Comparison of ENCODE assay signal across 8 cellular contexts in genomic region chr1:87826639-87827345, GRCh38.
A peak's percentile ranks its signal among the peaks of the same experiment; 100 is the strongest.
DNase-seq lines count a peak whose midpoint lies in the region; TF ChIP-seq lines count a peak whose summit lies in the region.

No MANE protein-coding gene starts in this region.

- no peak overlapping the region for H3K27ac ChIP-seq in MM.1S (ENCODE audit: low read length)
- H3K27ac ChIP-seq in CD4-positive, alpha-beta memory T cell (ENCODE audit: low read depth, low read length) = no peak overlapping the region

- no peaks in the 10 kb centered on the region for H3K9me3 ChIP-seq in MM.1S (replicated peaks; ENCODE audit: insufficient read depth, low read length)
- H3K9me3 ChIP-seq in CD4-positive, alpha-beta memory T cell (ENCODE audit: control insufficient read depth in 1 of 2, low read length in 2 of 2) = no peaks in the 10 kb centered on the region

- H3K9me2 ChIP-seq in MM.1S (replicated peaks; ENCODE audit: insufficient read depth, low read length) = no peaks in the 10 kb centered on the region

- peak overlapping the region in 2 of 3 experiments; percentile 46 to 72 for H3K4me3 Mint-ChIP-seq in nephron
- H3K4me3 Mint-ChIP-seq in CD4-positive, alpha-beta memory T cell = no peak overlapping the region

- no peaks in the 10 kb centered on the region for H3K36me3 Mint-ChIP-seq in nephron (ENCODE audit: low read depth)
- H3K36me3 Mint-ChIP-seq in CD4-positive, alpha-beta memory T cell = no peaks in the 10 kb centered on the region

- H3K4me1 Mint-ChIP-seq in nephron = peaks cover 16% of the 10 kb centered on the region
- H3K4me1 Mint-ChIP-seq in CD4-positive, alpha-beta memory T cell = peaks cover 0 to 3% (median 0%) of the 10 kb centered on the region in 4 donors

- CTCF ChIA-PET in CD4-positive, alpha-beta memory T cell (lab: Charles Lee; ENCODE audit: partially characterized antibody) = no interaction called here

- no peaks in the 10 kb centered on the region for H3K27me3 ChIP-seq in MM.1S (replicated peaks; ENCODE audit: insufficient read depth, low read length)
- H3K27me3 ChIP-seq in CD4-positive, alpha-beta memory T cell (ENCODE audit: insufficient read depth, low read length) = peaks cover 4% of the 10 kb centered on the region

- H3K36me3 ChIP-seq in MM.1S (replicated peaks; ENCODE audit: insufficient read depth, low read length) = no peaks in the 10 kb centered on the region
- H3K36me3 ChIP-seq in CD4-positive, alpha-beta memory T cell (ENCODE audit: insufficient read depth, low read length) = no peaks in the 10 kb centered on the region

- H3K4me3 ChIP-seq in MM.1S (ENCODE audit: low read length) (no peak overlapping the region), cardiac fibroblast (replicated peaks in 1 of 2; ENCODE audit: low read depth in 2 of 2, low read length in 2 of 2) (peak overlapping the region in 1 of 2 donors; percentile 35)
- H3K4me3 ChIP-seq in CD4-positive, alpha-beta memory T cell (ENCODE audit: low read length in 2 of 2) = no peak overlapping the region

- peak overlapping the region; percentile 28; the same call in 1 of the 2 replicates for H3K4me2 ChIP-seq in MM.1S (ENCODE audit: low read depth, low read length)

- TF ChIP-seq CTCF in GM13977 (IDR thresholded peaks at IDR 0.05; ENCODE audit: extremely low read depth, insufficient read depth, missing control alignments) (no peak), MM.1S (IDR thresholded peaks at IDR 0.05; ENCODE audit: low read length) (no peak), cardiac fibroblast (IDR thresholded peaks at IDR 0.05; ENCODE audit: low read depth, low read length) (no peak), nephron (IDR thresholded peaks at IDR 0.05; ENCODE audit: unreplicated experiment in 3 of 3) (no peak)

- peaks cover 4% of the 10 kb centered on the region; the same call in 1 of the 2 replicates for H3K4me1 ChIP-seq in MM.1S (ENCODE audit: low read length)
- H3K4me1 ChIP-seq in CD4-positive, alpha-beta memory T cell (ENCODE audit: insufficient read depth, low read length) = no peaks in the 10 kb centered on the region

- intact Hi-C loops in CD4-positive, alpha-beta memory T cell (cut with micrococcal nuclease) = no loop called here

- no peaks in the 10 kb centered on the region for H3K27me3 Mint-ChIP-seq in nephron (ENCODE audit: low read depth)
- H3K27me3 Mint-ChIP-seq in CD4-positive, alpha-beta memory T cell = peaks cover 5 to 9% of the 10 kb centered on the region in 2 donors

- H2AFZ ChIP-seq in MM.1S (ENCODE audit: low read length) = peak overlapping the region; percentile 79

- H4K20me1 ChIP-seq in MM.1S (ENCODE audit: insufficient read depth, low read length) = no peaks in the 10 kb centered on the region

- no peak overlapping the region for H3K9ac ChIP-seq in MM.1S (ENCODE audit: low read length)

- in situ Hi-C loops in GM13977 (cut with MboI; ENCODE audit: low pct_unique_long_range_greater_than_20kb, low sequenced_read_pairs, unreplicated experiment) = no loop called here

- POLR2A ChIA-PET in CD4-positive, alpha-beta memory T cell (lab: Charles Lee; ENCODE audit: partially characterized antibody) = no interaction called here

- DNase-seq in GM13977 (ENCODE audit: low spot score) (peak; percentile 27), HCEC 1CT (peak; percentile 81), MM.1S (peak; percentile 86), cardiac fibroblast (ENCODE audit: low read depth in 2 of 2) (peak; percentile 94 to 97), NCI-H2107 treated with DMSO at 0.1 percent for 48 hours (lab: John Stamatoyannopoulos, UW; ENCODE audit: unreplicated experiment) (no peak)
- no peak for DNase-seq in CD4-positive, alpha-beta memory T cell
- no peak for DNase-seq in effector CD8-positive, alpha-beta T cell (lab: John Stamatoyannopoulos, UW)

- H3K79me2 ChIP-seq in MM.1S (ENCODE audit: low read length) = no peaks in the 10 kb centered on the region

- H3K27ac Mint-ChIP-seq in nephron = peak overlapping the region; percentile 92 to 95 (median 94)
- H3K27ac Mint-ChIP-seq in CD4-positive, alpha-beta memory T cell = no peak overlapping the region

- no peaks in the 10 kb centered on the region for H3K9me3 Mint-ChIP-seq in nephron
- H3K9me3 Mint-ChIP-seq in CD4-positive, alpha-beta memory T cell = no peaks in the 10 kb centered on the region

- no peaks in the 10 kb centered on the region for H3F3A ChIP-seq in MM.1S (ENCODE audit: insufficient read depth, low read length)

Comparison
In these comparisons a context has a peak if more than half of its experiments do, and no peak if none do; other contexts are left out.
1. DNase-seq: peak in GM13977 (single experiment), HCEC 1CT (single experiment), MM.1S (single experiment) and cardiac fibroblast (2 of 2); none in NCI-H2107 treated with DMSO at 0.1 percent for 48 hours (single experiment), CD4-positive, alpha-beta memory T cell (0 of 5) and effector CD8-positive, alpha-beta T cell (single experiment).
2. H3K27ac Mint-ChIP-seq: peak in nephron (3 of 3); none in CD4-positive, alpha-beta memory T cell (0 of 7).
3. H3K4me3 Mint-ChIP-seq: peak in nephron (2 of 3); none in CD4-positive, alpha-beta memory T cell (0 of 8).